In genomic region chr12:50302686-50303085, GRCh38 we compare ENCODE assay signal across 2 cellular contexts.
TF ChIP-seq lines count a peak whose summit lies in the region.

No MANE protein-coding gene starts in this region.

TF ChIP-seq in SK-N-SH treated with all-trans-retinoic acid at 6 μM for 48 hours, 23 proteins besides CTCF, POLR2A, EP300 and RAD21:
- TF ChIP-seq ZC3H10 (CRISPR knock-in tag; IDR thresholded peaks at IDR 0.05) (no peak), PATZ1 (CRISPR knock-in tag; IDR thresholded peaks at IDR 0.05; ENCODE audit: borderline replicate concordance) (no peak), PPARA (CRISPR knock-in tag; IDR thresholded peaks at IDR 0.05; ENCODE audit: borderline replicate concordance) (no peak), ZNF565 (CRISPR knock-in tag; conservative IDR thresholded peaks at IDR 0.05; ENCODE audit: low read depth) (no peak), CSRNP3 (CRISPR knock-in tag; IDR thresholded peaks at IDR 0.05) (no peak), TCF4 (CRISPR knock-in tag; IDR thresholded peaks at IDR 0.05; ENCODE audit: borderline replicate concordance) (no peak), ZFP30 (CRISPR knock-in tag; IDR thresholded peaks at IDR 0.05) (no peak), CSDC2 (CRISPR knock-in tag; IDR thresholded peaks at IDR 0.05) (no peak), RARB (CRISPR knock-in tag; IDR thresholded peaks at IDR 0.05) (no peak), POU6F1 (CRISPR knock-in tag; IDR thresholded peaks at IDR 0.05; ENCODE audit: borderline replicate concordance, low read depth) (no peak), OSR1 (CRISPR knock-in tag; IDR thresholded peaks at IDR 0.05) (no peak), TOX (CRISPR knock-in tag; IDR thresholded peaks at IDR 0.05; ENCODE audit: borderline replicate concordance) (no peak), TSHZ2 (CRISPR knock-in tag; IDR thresholded peaks at IDR 0.05) (no peak), ARNTL (CRISPR knock-in tag; IDR thresholded peaks at IDR 0.05; ENCODE audit: borderline replicate concordance, low read depth) (no peak)

TF ChIP-seq in SK-N-SH, 30 proteins besides CTCF, POLR2A, EP300 and RAD21:
- TF ChIP-seq CHD2 (IDR thresholded peaks at IDR 0.05; ENCODE audit: low read length, partially characterized antibody): no peak
- TF ChIP-seq RXRA (IDR thresholded peaks at IDR 0.05; ENCODE audit: borderline replicate concordance, low read depth): no peak
- TF ChIP-seq FOSL2 (IDR thresholded peaks at IDR 0.05; ENCODE audit: borderline replicate concordance, low read depth): no peak
- TF ChIP-seq IRF3 (IDR thresholded peaks at IDR 0.05; ENCODE audit: low read depth, low read length): no peak
- TF ChIP-seq GATA2 (CRISPR knock-in tag; IDR thresholded peaks at IDR 0.05): no peak
- TF ChIP-seq EZH2phosphoT487 (IDR thresholded peaks at IDR 0.05; ENCODE audit: borderline replicate concordance, low read depth): no peak
- TF ChIP-seq RFX5 (IDR thresholded peaks at IDR 0.05; ENCODE audit: low read length): no peak
- no peak for TF ChIP-seq FOXM1 (IDR thresholded peaks at IDR 0.05; ENCODE audit: low read depth)
- TF ChIP-seq SIN3A (IDR thresholded peaks at IDR 0.05; ENCODE audit: borderline replicate concordance, low read depth, low read length): no peak
- no peak for TF ChIP-seq MEF2A (IDR thresholded peaks at IDR 0.05; ENCODE audit: borderline replicate concordance, low read depth)
- no peak for TF ChIP-seq YY1 (IDR thresholded peaks at IDR 0.05; ENCODE audit: low read depth)
- no peak for TF ChIP-seq GABPA (IDR thresholded peaks at IDR 0.05; ENCODE audit: low read depth)
- no peak for TF ChIP-seq REST (IDR thresholded peaks at IDR 0.05; ENCODE audit: low read depth, low read length)
- no peak for TF ChIP-seq NRF1 (IDR thresholded peaks at IDR 0.05; ENCODE audit: low read depth, low read length)
- TF ChIP-seq ELF1 (IDR thresholded peaks at IDR 0.05): no peak
- no peak for TF ChIP-seq JUND (IDR thresholded peaks at IDR 0.05)
- no peak for TF ChIP-seq USF2 (IDR thresholded peaks at IDR 0.05; ENCODE audit: borderline replicate concordance, low read depth, low read length)
- no peak for TF ChIP-seq MXI1 (IDR thresholded peaks at IDR 0.05; ENCODE audit: low read depth, low read length)
- TF ChIP-seq FOXJ3 (CRISPR knock-in tag; IDR thresholded peaks at IDR 0.05): no peak
- no peak for TF ChIP-seq ZBTB33 (IDR thresholded peaks at IDR 0.05; ENCODE audit: borderline replicate concordance, low read depth)
TF ChIP-seq in SK-N-SH: peak in this region for 0.
